8 cellular contexts compared by ENCODE assay signal in the genomic region with DNA sequence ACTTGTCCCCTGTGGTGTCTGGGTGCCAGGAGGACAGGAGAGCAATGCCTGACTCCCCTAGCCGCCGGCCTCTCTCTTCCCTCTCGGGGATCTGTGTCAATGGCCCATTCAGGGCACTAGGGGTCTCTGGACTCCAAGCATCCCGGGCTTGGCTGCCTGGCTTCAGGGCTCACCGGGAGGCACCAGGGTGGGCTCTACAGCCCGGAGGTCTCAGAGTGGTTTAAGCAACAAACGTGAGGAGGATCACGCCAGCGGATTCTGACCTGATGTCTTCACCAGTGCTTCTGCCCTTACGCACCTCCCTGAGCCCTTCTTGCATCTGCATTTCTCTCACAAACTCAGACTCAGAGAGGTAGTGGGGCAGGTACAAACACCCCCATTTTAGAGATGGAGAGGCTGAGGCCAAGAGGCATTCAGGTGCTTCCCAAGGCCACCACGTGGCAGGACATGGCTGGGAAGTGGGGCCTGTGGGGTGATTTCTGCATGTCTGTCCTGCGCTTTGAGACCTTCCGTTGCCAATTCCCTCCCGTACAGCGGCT.
DNase-seq lines count a peak whose midpoint lies in the region; TF ChIP-seq lines count a peak whose summit lies in the region.

No MANE protein-coding gene starts in this region.

- H3K27me3 Mint-ChIP-seq in activated T-helper 2 cell treated with anti-CD3 and anti-CD28 coated beads, Interferon-gamma antibody, Interleukin-2, Interleukin-4, amounts not matched to agents 10 μg/mL and 5 μg/mL and 100 μg/mL, durations not matched to agents 14 hours and 24 hours and 36 hours (ENCODE audit: low read depth), result no peaks in the 10 kb centered on the region

- no peak overlapping the region for H3K9ac ChIP-seq in MM.1S (ENCODE audit: low read length)

- H3K79me2 ChIP-seq in MM.1S (ENCODE audit: low read length), result no peaks in the 10 kb centered on the region

- H3K4me1 ChIP-seq in HAP-1 (no peaks in the 10 kb centered on the region), MM.1S (ENCODE audit: low read length) (no peaks in the 10 kb centered on the region), adrenal gland (replicated peaks in 1 of 2) (no peaks in the 10 kb centered on the region), tibial artery (no peaks in the 10 kb centered on the region)

- no peaks in the 10 kb centered on the region for H4K20me1 ChIP-seq in MM.1S (ENCODE audit: insufficient read depth, low read length)

- no peak overlapping the region for H3K27ac Mint-ChIP-seq in activated T-helper 2 cell treated with anti-CD3 and anti-CD28 coated beads, Interferon-gamma antibody, Interleukin-2, Interleukin-4, amounts not matched to agents 10 μg/mL and 5 μg/mL and 100 μg/mL, durations not matched to agents 14 hours and 24 hours and 36 hours

- peaks cover 5% of the 10 kb centered on the region; the same call in 1 of the 2 replicates for H3K27me3 ChIP-seq in HAP-1 (ENCODE audit: low read depth)
- no peaks in the 10 kb centered on the region for H3K27me3 ChIP-seq in MM.1S (replicated peaks; ENCODE audit: insufficient read depth, low read length)
- no peaks in the 10 kb centered on the region for H3K27me3 ChIP-seq in adrenal gland
- H3K27me3 ChIP-seq in tibial artery, result peaks cover 0 to 30% of the 10 kb centered on the region in 2 donors

- in situ Hi-C loops in HAP-1 (cut with MboI; ENCODE audit: low sequenced_read_pairs), result no loop called here

- WGBS in adrenal gland, 4 donors, result 37 to 84% (median 56%) methylated on average over 4 to 15 of the region's 15 CpGs

- TF ChIP-seq POLR2A in adrenal gland (IDR thresholded peaks at IDR 0.05), result no peak

- no peak overlapping the region for H3K27ac ChIP-seq in MM.1S (ENCODE audit: low read length)
- H3K27ac ChIP-seq in adrenal gland, result no peak overlapping the region
- H3K27ac ChIP-seq in tibial artery, result no peak overlapping the region

- H3F3A ChIP-seq in MM.1S (ENCODE audit: insufficient read depth, low read length), result no peaks in the 10 kb centered on the region

- H3K4me2 ChIP-seq in MM.1S (ENCODE audit: low read depth, low read length), result no peak overlapping the region

- intact Hi-C loops in adrenal gland (cut with DNase I), result no loop called here
- intact Hi-C loops in tibial artery (cut with DNase I; ENCODE audit: low total_unique reads), result no loop called here
- intact Hi-C loops in activated T-helper 2 cell treated with anti-CD3 and anti-CD28 coated beads, Interferon-gamma antibody, Interleukin-2, Interleukin-4, amounts not matched to agents 10 μg/mL and 5 μg/mL and 100 μg/mL, durations not matched to agents 14 hours and 24 hours and 36 hours (cut with micrococcal nuclease), result no loop called here

- no peaks in the 10 kb centered on the region for H3K4me1 Mint-ChIP-seq in activated T-helper 2 cell treated with anti-CD3 and anti-CD28 coated beads, Interferon-gamma antibody, Interleukin-2, Interleukin-4, amounts not matched to agents 10 μg/mL and 5 μg/mL and 100 μg/mL, durations not matched to agents 14 hours and 24 hours and 36 hours (ENCODE audit: low read depth)

- H3K36me3 Mint-ChIP-seq in activated T-helper 2 cell treated with anti-CD3 and anti-CD28 coated beads, Interferon-gamma antibody, Interleukin-2, Interleukin-4, amounts not matched to agents 10 μg/mL and 5 μg/mL and 100 μg/mL, durations not matched to agents 14 hours and 24 hours and 36 hours (ENCODE audit: low read depth), result no peaks in the 10 kb centered on the region

- H3K36me3 ChIP-seq in HAP-1 (replicated peaks) (no peaks in the 10 kb centered on the region), MM.1S (replicated peaks; ENCODE audit: insufficient read depth, low read length) (no peaks in the 10 kb centered on the region), adrenal gland (replicated peaks in 1 of 2) (no peaks in the 10 kb centered on the region), tibial artery (no peaks in the 10 kb centered on the region)

- DNase-seq in AG09319 (ENCODE audit: extremely low read depth, low read depth) (no peak), GM12864 (ENCODE audit: low read depth) (no peak), HAP-1 (ENCODE audit: low spot score in 2 of 2) (peak; percentile 30 to 75), MM.1S (peak; percentile 15), adrenal gland (peak; percentile 13 to 73 (median 38)), iPS-NIHi11 (ENCODE audit: low spot score) (peak; percentile 77), tibial artery (no peak)
- no peak for DNase-seq in activated T-helper 2 cell treated with anti-CD3 and anti-CD28 coated beads, Interferon-gamma antibody, Interleukin-2, Interleukin-4, amounts not matched to agents 10 μg/mL and 5 μg/mL and 100 μg/mL, durations not matched to agents 14 hours and 24 hours and 36 hours (ENCODE audit: low spot score)

- H3K9me3 Mint-ChIP-seq in activated T-helper 2 cell treated with anti-CD3 and anti-CD28 coated beads, Interferon-gamma antibody, Interleukin-2, Interleukin-4, amounts not matched to agents 10 μg/mL and 5 μg/mL and 100 μg/mL, durations not matched to agents 14 hours and 24 hours and 36 hours, result no peaks in the 10 kb centered on the region

- H3K9me3 ChIP-seq in HAP-1 (no peaks in the 10 kb centered on the region), MM.1S (replicated peaks; ENCODE audit: insufficient read depth, low read length) (no peaks in the 10 kb centered on the region), adrenal gland (replicated peaks in 1 of 3) (no peaks in the 10 kb centered on the region), tibial artery (no peaks in the 10 kb centered on the region)

- TF ChIP-seq CTCF in AG09319 (IDR thresholded peaks at IDR 0.05; ENCODE audit: low read depth, low read length) (peak; percentile 65), GM12864 (IDR thresholded peaks at IDR 0.05; ENCODE audit: low read depth, low read length, missing control alignments) (peak; percentile 90), MM.1S (IDR thresholded peaks at IDR 0.05; ENCODE audit: low read length) (peak; percentile 68), adrenal gland (IDR thresholded peaks at IDR 0.05) (peak; percentile 48 to 66 (median 55)), tibial artery (IDR thresholded peaks at IDR 0.05) (peak; percentile 41 to 62)

- H3K9me2 ChIP-seq in MM.1S (replicated peaks; ENCODE audit: insufficient read depth, low read length), result no peaks in the 10 kb centered on the region

- H3K4me3 Mint-ChIP-seq in activated T-helper 2 cell treated with anti-CD3 and anti-CD28 coated beads, Interferon-gamma antibody, Interleukin-2, Interleukin-4, amounts not matched to agents 10 μg/mL and 5 μg/mL and 100 μg/mL, durations not matched to agents 14 hours and 24 hours and 36 hours (ENCODE audit: low read depth), result no peak overlapping the region

- H2AFZ ChIP-seq in MM.1S (ENCODE audit: low read length), result no peak overlapping the region

- H3K4me3 ChIP-seq in GM12864 (ENCODE audit: low read depth, low read length) (no peak overlapping the region), HAP-1 (no peak overlapping the region), MM.1S (ENCODE audit: low read length) (no peak overlapping the region), adrenal gland (no peak overlapping the region), tibial artery (no peak overlapping the region)

Comparison
In these comparisons a context has a peak if more than half of its experiments do, and no peak if none do; other contexts are left out.
1. DNase-seq: peak in HAP-1 (2 of 2), MM.1S (single experiment), adrenal gland (7 of 7) and iPS-NIHi11 (single experiment); none in AG09319 (single experiment), GM12864 (single experiment), tibial artery (0 of 2) and activated T-helper 2 cell treated with anti-CD3 and anti-CD28 coated beads, Interferon-gamma antibody, Interleukin-2, Interleukin-4, amounts not matched to agents 10 μg/mL and 5 μg/mL and 100 μg/mL, durations not matched to agents 14 hours and 24 hours and 36 hours (single experiment).
2. Peak in every context shown above with its lines, with median percentiles within 50 percentile points of each other: CTCF ChIP-seq.